ENCODE assay signal across 1 cellular context in the genomic region with DNA sequence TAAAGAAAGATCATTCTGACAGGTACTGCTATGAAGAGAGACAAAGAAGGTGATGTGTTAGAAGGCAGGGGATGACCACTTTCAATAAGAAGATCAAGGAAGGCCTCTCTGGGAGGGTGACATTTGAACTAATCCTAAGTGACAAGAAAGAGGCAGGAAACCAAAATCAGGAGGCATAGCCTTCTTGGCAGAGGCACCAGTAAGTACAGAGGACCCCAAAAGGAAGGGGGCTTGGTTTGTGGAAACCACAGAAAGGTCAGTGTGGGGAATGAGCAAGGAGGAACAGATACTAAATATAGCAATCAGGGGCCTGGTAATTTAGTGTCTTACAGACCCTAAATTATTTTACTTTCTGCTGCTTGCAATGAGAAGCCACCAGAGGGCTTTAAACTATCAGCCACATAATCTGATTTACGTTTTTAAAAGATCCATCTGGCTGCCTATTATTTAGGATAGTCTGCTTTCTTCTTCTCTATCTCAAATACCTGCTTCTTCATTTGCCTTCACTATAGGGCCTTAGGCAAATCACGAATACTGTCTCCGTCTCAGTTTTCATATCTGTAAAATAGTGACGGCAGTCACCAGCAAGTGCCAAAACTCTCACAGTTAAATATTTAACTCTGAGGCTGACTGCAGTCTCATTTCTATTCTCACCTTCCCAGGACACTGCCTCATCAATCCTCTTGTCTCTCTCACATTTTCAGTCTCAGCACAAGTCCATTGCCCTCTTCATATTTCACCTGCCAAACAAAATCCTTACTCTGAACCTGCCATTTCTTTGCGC.
TF ChIP-seq lines count a peak whose summit lies in the region.

No MANE protein-coding gene starts in this region.

TF ChIP-seq in GM23338, 12 proteins besides CTCF, POLR2A, EP300 and RAD21 (continued from another document):
- TF ChIP-seq ZNF331 (CRISPR knock-in tag; IDR thresholded peaks at IDR 0.05; ENCODE audit: low read depth) (no peak), STAT1 (IDR thresholded peaks at IDR 0.05; ENCODE audit: unreplicated experiment) (no peak), EZH2phosphoT487 (IDR thresholded peaks at IDR 0.05; ENCODE audit: unreplicated experiment) (no peak), POLR2AphosphoS5 (IDR thresholded peaks at IDR 0.05; ENCODE audit: low read depth) (no peak), ZNF114 (CRISPR knock-in tag; IDR thresholded peaks at IDR 0.05) (no peak)
- TF ChIP-seq, protein P1, sequence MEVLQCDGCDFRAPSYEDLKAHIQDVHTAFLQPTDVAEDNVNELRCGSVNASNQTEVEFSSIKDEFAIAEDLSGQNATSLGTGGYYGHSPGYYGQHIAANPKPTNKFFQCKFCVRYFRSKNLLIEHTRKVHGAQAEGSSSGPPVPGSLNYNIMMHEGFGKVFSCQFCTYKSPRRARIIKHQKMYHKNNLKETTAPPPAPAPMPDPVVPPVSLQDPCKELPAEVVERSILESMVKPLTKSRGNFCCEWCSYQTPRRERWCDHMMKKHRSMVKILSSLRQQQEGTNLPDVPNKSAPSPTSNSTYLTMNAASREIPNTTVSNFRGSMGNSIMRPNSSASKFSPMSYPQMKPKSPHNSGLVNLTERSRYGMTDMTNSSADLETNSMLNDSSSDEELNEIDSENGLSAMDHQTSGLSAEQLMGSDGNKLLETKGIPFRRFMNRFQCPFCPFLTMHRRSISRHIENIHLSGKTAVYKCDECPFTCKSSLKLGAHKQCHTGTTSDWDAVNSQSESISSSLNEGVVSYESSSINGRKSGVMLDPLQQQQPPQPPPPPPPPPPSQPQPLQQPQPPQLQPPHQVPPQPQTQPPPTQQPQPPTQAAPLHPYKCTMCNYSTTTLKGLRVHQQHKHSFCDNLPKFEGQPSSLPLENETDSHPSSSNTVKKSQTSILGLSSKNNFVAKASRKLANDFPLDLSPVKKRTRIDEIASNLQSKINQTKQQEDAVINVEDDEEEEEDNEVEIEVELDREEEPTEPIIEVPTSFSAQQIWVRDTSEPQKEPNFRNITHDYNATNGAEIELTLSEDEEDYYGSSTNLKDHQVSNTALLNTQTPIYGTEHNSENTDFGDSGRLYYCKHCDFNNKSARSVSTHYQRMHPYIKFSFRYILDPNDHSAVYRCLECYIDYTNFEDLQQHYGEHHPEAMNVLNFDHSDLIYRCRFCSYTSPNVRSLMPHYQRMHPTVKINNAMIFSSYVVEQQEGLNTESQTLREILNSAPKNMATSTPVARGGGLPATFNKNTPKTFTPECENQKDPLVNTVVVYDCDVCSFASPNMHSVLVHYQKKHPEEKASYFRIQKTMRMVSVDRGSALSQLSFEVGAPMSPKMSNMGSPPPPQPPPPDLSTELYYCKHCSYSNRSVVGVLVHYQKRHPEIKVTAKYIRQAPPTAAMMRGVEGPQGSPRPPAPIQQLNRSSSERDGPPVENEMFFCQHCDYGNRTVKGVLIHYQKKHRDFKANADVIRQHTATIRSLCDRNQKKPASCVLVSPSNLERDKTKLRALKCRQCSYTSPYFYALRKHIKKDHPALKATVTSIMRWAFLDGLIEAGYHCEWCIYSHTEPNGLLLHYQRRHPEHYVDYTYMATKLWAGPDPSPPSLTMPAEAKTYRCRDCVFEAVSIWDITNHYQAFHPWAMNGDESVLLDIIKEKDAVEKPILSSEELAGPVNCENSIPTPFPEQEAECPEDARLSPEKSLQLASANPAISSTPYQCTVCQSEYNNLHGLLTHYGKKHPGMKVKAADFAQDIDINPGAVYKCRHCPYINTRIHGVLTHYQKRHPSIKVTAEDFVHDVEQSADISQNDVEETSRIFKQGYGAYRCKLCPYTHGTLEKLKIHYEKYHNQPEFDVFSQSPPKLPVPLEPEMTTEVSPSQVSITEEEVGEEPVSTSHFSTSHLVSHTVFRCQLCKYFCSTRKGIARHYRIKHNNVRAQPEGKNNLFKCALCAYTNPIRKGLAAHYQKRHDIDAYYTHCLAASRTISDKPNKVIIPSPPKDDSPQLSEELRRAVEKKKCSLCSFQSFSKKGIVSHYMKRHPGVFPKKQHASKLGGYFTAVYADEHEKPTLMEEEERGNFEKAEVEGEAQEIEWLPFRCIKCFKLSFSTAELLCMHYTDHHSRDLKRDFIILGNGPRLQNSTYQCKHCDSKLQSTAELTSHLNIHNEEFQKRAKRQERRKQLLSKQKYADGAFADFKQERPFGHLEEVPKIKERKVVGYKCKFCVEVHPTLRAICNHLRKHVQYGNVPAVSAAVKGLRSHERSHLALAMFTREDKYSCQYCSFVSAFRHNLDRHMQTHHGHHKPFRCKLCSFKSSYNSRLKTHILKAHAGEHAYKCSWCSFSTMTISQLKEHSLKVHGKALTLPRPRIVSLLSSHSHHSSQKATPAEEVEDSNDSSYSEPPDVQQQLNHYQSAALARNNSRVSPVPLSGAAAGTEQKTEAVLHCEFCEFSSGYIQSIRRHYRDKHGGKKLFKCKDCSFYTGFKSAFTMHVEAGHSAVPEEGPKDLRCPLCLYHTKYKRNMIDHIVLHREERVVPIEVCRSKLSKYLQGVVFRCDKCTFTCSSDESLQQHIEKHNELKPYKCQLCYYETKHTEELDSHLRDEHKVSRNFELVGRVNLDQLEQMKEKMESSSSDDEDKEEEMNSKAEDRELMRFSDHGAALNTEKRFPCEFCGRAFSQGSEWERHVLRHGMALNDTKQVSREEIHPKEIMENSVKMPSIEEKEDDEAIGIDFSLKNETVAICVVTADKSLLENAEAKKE (CRISPR knock-in tag; IDR thresholded peaks at IDR 0.05): no peak
